In the genomic region with DNA sequence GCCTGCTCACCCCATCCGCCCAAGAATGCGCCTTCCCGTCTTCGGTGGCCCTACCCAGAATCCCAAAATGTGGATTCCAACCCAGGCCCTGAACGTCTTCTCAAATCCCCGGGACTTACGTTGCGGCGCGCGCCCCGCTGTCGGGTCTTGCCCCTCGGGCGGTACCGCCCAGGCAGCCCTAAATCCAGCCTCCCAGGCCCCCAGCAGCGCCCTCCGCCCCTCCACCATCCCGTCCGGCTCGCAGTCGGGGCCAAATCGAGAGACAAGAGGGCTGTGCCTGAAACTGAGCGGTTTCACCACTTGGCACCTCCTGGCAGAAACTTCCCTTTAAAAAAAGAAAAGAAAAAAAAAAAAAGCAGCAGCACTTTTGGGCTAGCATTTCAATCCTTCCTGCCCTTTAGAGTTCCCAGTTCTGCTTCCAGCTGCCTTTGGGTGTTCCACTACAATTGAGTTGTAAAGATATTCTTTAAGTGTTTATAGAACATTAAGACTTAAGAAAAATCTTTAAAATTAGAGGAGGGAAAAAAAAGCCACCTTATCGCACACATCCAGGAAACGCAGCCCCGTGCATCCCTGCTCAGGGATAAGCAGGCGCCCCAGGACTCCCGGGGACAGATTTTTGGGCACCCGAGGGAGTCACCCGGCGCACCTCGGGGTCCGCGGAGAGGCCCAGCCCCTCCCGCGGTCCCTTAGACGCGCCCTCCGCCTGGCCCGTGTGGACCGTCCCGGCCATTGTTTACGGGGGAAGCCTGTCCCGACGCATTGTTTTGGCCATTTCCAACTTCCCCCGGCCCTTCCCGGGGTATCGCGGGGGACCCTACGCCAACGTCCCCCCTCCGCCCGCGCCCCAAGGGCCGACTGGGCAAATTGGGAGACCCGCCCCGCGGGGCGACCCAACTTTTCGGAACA, we compare ENCODE assay signal across 1 cellular context.
TF ChIP-seq lines count a peak whose summit lies in the region.

No MANE protein-coding gene starts in this region.

TF ChIP-seq in HCT116, 20 proteins besides CTCF, POLR2A, EP300 and RAD21 (continued from another document):
- TF ChIP-seq, protein P1, sequence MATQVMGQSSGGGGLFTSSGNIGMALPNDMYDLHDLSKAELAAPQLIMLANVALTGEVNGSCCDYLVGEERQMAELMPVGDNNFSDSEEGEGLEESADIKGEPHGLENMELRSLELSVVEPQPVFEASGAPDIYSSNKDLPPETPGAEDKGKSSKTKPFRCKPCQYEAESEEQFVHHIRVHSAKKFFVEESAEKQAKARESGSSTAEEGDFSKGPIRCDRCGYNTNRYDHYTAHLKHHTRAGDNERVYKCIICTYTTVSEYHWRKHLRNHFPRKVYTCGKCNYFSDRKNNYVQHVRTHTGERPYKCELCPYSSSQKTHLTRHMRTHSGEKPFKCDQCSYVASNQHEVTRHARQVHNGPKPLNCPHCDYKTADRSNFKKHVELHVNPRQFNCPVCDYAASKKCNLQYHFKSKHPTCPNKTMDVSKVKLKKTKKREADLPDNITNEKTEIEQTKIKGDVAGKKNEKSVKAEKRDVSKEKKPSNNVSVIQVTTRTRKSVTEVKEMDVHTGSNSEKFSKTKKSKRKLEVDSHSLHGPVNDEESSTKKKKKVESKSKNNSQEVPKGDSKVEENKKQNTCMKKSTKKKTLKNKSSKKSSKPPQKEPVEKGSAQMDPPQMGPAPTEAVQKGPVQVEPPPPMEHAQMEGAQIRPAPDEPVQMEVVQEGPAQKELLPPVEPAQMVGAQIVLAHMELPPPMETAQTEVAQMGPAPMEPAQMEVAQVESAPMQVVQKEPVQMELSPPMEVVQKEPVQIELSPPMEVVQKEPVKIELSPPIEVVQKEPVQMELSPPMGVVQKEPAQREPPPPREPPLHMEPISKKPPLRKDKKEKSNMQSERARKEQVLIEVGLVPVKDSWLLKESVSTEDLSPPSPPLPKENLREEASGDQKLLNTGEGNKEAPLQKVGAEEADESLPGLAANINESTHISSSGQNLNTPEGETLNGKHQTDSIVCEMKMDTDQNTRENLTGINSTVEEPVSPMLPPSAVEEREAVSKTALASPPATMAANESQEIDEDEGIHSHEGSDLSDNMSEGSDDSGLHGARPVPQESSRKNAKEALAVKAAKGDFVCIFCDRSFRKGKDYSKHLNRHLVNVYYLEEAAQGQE (IDR thresholded peaks at IDR 0.05; ENCODE audit: low read depth), result no peak
- TF ChIP-seq EGR1 (IDR thresholded peaks at IDR 0.05; ENCODE audit: low read depth), result no peak
- TF ChIP-seq EZH2phosphoT487 (IDR thresholded peaks at IDR 0.05; ENCODE audit: borderline replicate concordance), result no peak
- TF ChIP-seq, protein P2, sequence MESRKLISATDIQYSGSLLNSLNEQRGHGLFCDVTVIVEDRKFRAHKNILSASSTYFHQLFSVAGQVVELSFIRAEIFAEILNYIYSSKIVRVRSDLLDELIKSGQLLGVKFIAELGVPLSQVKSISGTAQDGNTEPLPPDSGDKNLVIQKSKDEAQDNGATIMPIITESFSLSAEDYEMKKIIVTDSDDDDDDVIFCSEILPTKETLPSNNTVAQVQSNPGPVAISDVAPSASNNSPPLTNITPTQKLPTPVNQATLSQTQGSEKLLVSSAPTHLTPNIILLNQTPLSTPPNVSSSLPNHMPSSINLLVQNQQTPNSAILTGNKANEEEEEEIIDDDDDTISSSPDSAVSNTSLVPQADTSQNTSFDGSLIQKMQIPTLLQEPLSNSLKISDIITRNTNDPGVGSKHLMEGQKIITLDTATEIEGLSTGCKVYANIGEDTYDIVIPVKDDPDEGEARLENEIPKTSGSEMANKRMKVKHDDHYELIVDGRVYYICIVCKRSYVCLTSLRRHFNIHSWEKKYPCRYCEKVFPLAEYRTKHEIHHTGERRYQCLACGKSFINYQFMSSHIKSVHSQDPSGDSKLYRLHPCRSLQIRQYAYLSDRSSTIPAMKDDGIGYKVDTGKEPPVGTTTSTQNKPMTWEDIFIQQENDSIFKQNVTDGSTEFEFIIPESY (IDR thresholded peaks at IDR 0.05; ENCODE audit: extremely low read depth, insufficient replicate concordance, low read length), result no peak
- TF ChIP-seq POLR2AphosphoS5 (IDR thresholded peaks at IDR 0.05; ENCODE audit: low read depth, low read length), result no peak
- TF ChIP-seq SP1 (IDR thresholded peaks at IDR 0.05; ENCODE audit: low read depth), result no peak
- no peak for TF ChIP-seq ZFX (IDR thresholded peaks at IDR 0.05)
- no peak for TF ChIP-seq CEBPB (IDR thresholded peaks at IDR 0.05; ENCODE audit: low read depth)
- TF ChIP-seq SIN3A (IDR thresholded peaks at IDR 0.05; ENCODE audit: low read depth), result no peak
- TF ChIP-seq ELF1 (IDR thresholded peaks at IDR 0.05; ENCODE audit: borderline replicate concordance, low read depth), result no peak
- no peak for TF ChIP-seq ZNF274 (IDR thresholded peaks at IDR 0.05; ENCODE audit: low read depth, low read length)
- TF ChIP-seq SRF (IDR thresholded peaks at IDR 0.05; ENCODE audit: low read depth), result no peak
- no peak for TF ChIP-seq JUND (IDR thresholded peaks at IDR 0.05)
- no peak for TF ChIP-seq TCF7L2 (IDR thresholded peaks at IDR 0.05; ENCODE audit: borderline replicate concordance, extremely low read depth, insufficient read depth, insufficient read length)
- no peak for TF ChIP-seq YY1 (IDR thresholded peaks at IDR 0.05; ENCODE audit: extremely low read depth, insufficient replicate concordance, low read depth, low read length)
- TF ChIP-seq FOSL1 (IDR thresholded peaks at IDR 0.05; ENCODE audit: low read depth), result no peak
